Comparison of ENCODE assay signal across 8 cellular contexts in genomic region chr10:63166742-63167258, GRCh38. TPM values are rescaled to one million over a fixed set of nuclear protein-coding genes. Genes with fewer than 3 reads are reported as not detected.
DNase-seq lines count a peak whose midpoint lies in the region; ATAC-seq and TF ChIP-seq lines count a peak whose summit lies in the region.

No MANE protein-coding gene starts in this region.

- no peaks in the 10 kb centered on the region; the same call in 1 of the 2 replicates for H3K79me2 ChIP-seq in MM.1S (ENCODE audit: low read length)

- no peak overlapping the region for H3K9ac ChIP-seq in MM.1S (ENCODE audit: low read length)

- H3K4me3 ChIP-seq in MM.1S (ENCODE audit: low read length), result no peak overlapping the region

- no peak overlapping the region for H3K4me2 ChIP-seq in MM.1S (ENCODE audit: low read depth, low read length)

- no peaks in the 10 kb centered on the region for H3K9me2 ChIP-seq in MM.1S (replicated peaks; ENCODE audit: insufficient read depth, low read length)

- H3K9me3 ChIP-seq in MM.1S (replicated peaks; ENCODE audit: insufficient read depth, low read length), result no peaks in the 10 kb centered on the region

- no peaks in the 10 kb centered on the region for H3K27me3 ChIP-seq in MM.1S (replicated peaks; ENCODE audit: insufficient read depth, low read length)

- no peak for TF ChIP-seq POLR2A in erythroblast (IDR thresholded peaks at IDR 0.05; ENCODE audit: low read length)

- peak; percentile 71 for DNase-seq in DMS53 treated with DMSO at 0.1 percent for 48 hours (lab: John Stamatoyannopoulos, UW; ENCODE audit: unreplicated experiment)
- DNase-seq in MM.1S, result peak; percentile 74
- DNase-seq in erythroblast (lab: John Stamatoyannopoulos, UW), result peak; percentile 78 to 86
- DNase-seq in myocyte (ENCODE audit: low read depth), result peak; percentile 84
- no peak for DNase-seq in activated gamma-delta T cell treated with Interleukin-2 at 50 U/mL for 16 hours

- H3K36me3 ChIP-seq in MM.1S (replicated peaks; ENCODE audit: insufficient read depth, low read length), result 0 out of 2 replicates have a peak, but pooled peaks cover 4% of the 10 kb centered on the region

- TF ChIP-seq CTCF in MM.1S (IDR thresholded peaks at IDR 0.05; ENCODE audit: low read length), result peak; percentile 78

- 0 out of 2 replicates have a peak, but pooled peaks cover 7% of the 10 kb centered on the region for H3K4me1 ChIP-seq in MM.1S (ENCODE audit: low read length)

- H4K20me1 ChIP-seq in MM.1S (ENCODE audit: insufficient read depth, low read length), result no peaks in the 10 kb centered on the region

- ATAC-seq in GM19468 (IDR thresholded peaks at IDR 0.05; ENCODE audit: extremely low read depth, unreplicated experiment), result peak; percentile 21
- ATAC-seq in SK-N-SH treated with all-trans-retinoic acid at 6 μM for 48 hours, result peak; percentile 84
- no peak for ATAC-seq in HG02588 (IDR thresholded peaks at IDR 0.05; ENCODE audit: unreplicated experiment)

- no peak overlapping the region for H3K27ac ChIP-seq in MM.1S (ENCODE audit: low read length)

- 0 out of 2 replicates have a peak, but pooled peaks cover 3% of the 10 kb centered on the region for H3F3A ChIP-seq in MM.1S (ENCODE audit: insufficient read depth, low read length)

- no peak overlapping the region for H2AFZ ChIP-seq in MM.1S (ENCODE audit: low read length)

TF ChIP-seq in SK-N-SH treated with all-trans-retinoic acid at 6 μM for 48 hours, 23 proteins besides CTCF, POLR2A, EP300 and RAD21:
- TF ChIP-seq TCF4 (CRISPR knock-in tag; IDR thresholded peaks at IDR 0.05; ENCODE audit: borderline replicate concordance), result no peak
- no peak for TF ChIP-seq ZC3H10 (CRISPR knock-in tag; IDR thresholded peaks at IDR 0.05)
- no peak for TF ChIP-seq PPARA (CRISPR knock-in tag; IDR thresholded peaks at IDR 0.05; ENCODE audit: borderline replicate concordance)
- TF ChIP-seq POU6F1 (CRISPR knock-in tag; IDR thresholded peaks at IDR 0.05; ENCODE audit: borderline replicate concordance, low read depth), result no peak
- TF ChIP-seq ZNF565 (CRISPR knock-in tag; conservative IDR thresholded peaks at IDR 0.05; ENCODE audit: low read depth), result no peak
- TF ChIP-seq RARB (CRISPR knock-in tag; IDR thresholded peaks at IDR 0.05), result no peak
- TF ChIP-seq ARNTL (CRISPR knock-in tag; IDR thresholded peaks at IDR 0.05; ENCODE audit: borderline replicate concordance, low read depth), result no peak
- TF ChIP-seq PATZ1 (CRISPR knock-in tag; IDR thresholded peaks at IDR 0.05; ENCODE audit: borderline replicate concordance), result no peak

RNA-seq across cellular contexts. Expression of gene NRBF2, which starts 33.7 kb away (rescaled TPM):
- 11.0 and 17.0 TPM in 2 replicates for total RNA-seq in myocyte
- polyA plus RNA-seq in myocyte (2012), result 32.0 TPM
